6 cellular contexts compared by ENCODE assay signal in genomic region chr2:215286309-215286708, GRCh38.
"Had no signal": no experiment of that assay in that cellular context is flagged by ENCODE, and none has a peak within 500 bp of the region (broad histone marks: within the 10 kb centered on the region; RNA-seq: fewer than 3 reads in every experiment).

No MANE protein-coding gene starts in this region.

- H3K9ac ChIP-seq: KMS-11 had no signal

- H3K9me3 ChIP-seq: HAP-1 had no signal

- DNase-seq: GOT3, H7, IMR-90, KBM-7 had no signal

- H3K4me2 ChIP-seq: KMS-11 had no signal

- H3K27ac ChIP-seq: KMS-11 had no signal

- H3K36me3 ChIP-seq: HAP-1 had no signal

- H3K4me1 ChIP-seq: HAP-1 had no signal

- H3K4me3 ChIP-seq: HAP-1 had no signal
